Comparison of ENCODE assay signal across 20 cellular contexts in the genomic region with DNA sequence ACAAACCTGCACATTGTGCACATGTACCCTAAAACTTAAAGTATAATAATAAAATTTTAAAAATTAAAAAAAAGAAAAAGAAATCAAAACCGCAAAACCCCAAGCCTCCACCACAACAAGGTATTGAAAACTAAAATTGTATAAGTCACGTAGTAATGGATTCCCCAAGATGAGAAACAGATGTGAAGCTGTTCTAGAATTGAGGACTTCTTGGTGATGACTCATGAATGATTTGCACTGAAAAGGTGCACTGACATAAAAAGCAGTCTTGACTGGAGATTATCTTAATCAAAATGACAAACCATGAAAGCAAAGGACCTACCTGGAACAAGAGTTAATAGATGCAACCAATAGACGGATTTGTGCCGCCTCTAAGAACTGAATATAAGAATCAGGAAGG.
"Had no signal": no experiment of that assay in that cellular context is flagged by ENCODE, and none has a peak within 500 bp of the region (broad histone marks: within the 10 kb centered on the region; RNA-seq: fewer than 3 reads in every experiment).

No MANE protein-coding gene starts in this region.

- DNase-seq: activated CD4-positive, alpha-beta T cell treated with anti-CD3 and anti-CD28 coated beads for 1 hour; activated CD8-positive, alpha-beta memory T cell treated with anti-CD3 and anti-CD28 coated beads for 24 hours; activated CD8-positive, alpha-beta memory T cell treated with anti-CD3 and anti-CD28 coated beads, Interleukin-2, amount 50 U/mL, for 4 hours; activated naive CD8-positive, alpha-beta T cell treated with anti-CD3 and anti-CD28 coated beads for 36 hours; activated T-cell treated with anti-CD3 and anti-CD28 coated beads, Interleukin-2, amount 50 U/mL, for 24 hours; amniotic stem cell; cerebellar nuclear complex; foreskin melanocyte; glutamatergic neuron; hippocampal formation; kidney glomerular epithelial cell; left lung; naive B cell; occipital lobe; posterior cingulate gyrus; right lobe of liver; stimulated activated CD4-positive, alpha-beta T cell treated with anti-CD3 and anti-CD28 coated beads, Interleukin-1b, Interleukin-23, amount 100 ng/mL, for 48 hours; testis had no signal

- ATAC-seq: activated T-helper 17 cell treated with anti-CD3 and anti-CD28 coated beads, Interleukin-2, amount 50 U/mL, for 72 hours; left lung; right lobe of liver; stimulated activated memory B cell treated with anti-CD40 and anti-IgM and Interleukin-4, amounts not matched to agents 10 μg/mL and 1 μg/mL and 100 μg/mL, for 72 hours had no signal
